Comparison of ENCODE assay signal across 21 cellular contexts in genomic region chr15:100708916-100709315, GRCh38.
"Had no signal": no experiment of that assay in that cellular context is flagged by ENCODE, and none has a peak within 500 bp of the region (broad histone marks: within the 10 kb centered on the region; RNA-seq: fewer than 3 reads in every experiment).

No MANE protein-coding gene starts in this region.

- ATAC-seq: Right ventricle myocardium inferior, SK-N-SH treated with all-trans-retinoic acid at 6 μM for 48 hours had no signal

- H3K9me3 ChIP-seq: Peyer's patch had no signal

- H3K36me3 ChIP-seq: MG63, Peyer's patch, SJCRH30 had no signal

- H3K4me3 ChIP-seq: MG63, PC-9, Peyer's patch, SJCRH30 had no signal

- H3K27ac ChIP-seq: Peyer's patch, SJCRH30 had no signal

- H3K27me3 ChIP-seq: MG63, Peyer's patch, SJCRH30 had no signal

- H3K4me2 ChIP-seq: PC-9 had no signal

- H2AFZ ChIP-seq: PC-9 had no signal

- DNase-seq: Karpas-422, KG1, NCI-H1092 treated with DMSO at 0.1 percent for 48 hours, NCI-H1436, NCI-H187, NCI-H2029, NCI-H2081 treated with DMSO at 0.1 percent for 48 hours, NCI-H2171, NCI-H226, NCI-H446, NCI-H510A, NCI-H524 treated with DMSO at 0.1 percent for 48 hours, NCI-H69, NCI-H774, PC-9, Peyer's patch, SHP77 treated with DMSO at 0.1 percent for 48 hours, SJCRH30 had no signal
